Comparison of ENCODE assay signal across 15 cellular contexts in the genomic region with DNA sequence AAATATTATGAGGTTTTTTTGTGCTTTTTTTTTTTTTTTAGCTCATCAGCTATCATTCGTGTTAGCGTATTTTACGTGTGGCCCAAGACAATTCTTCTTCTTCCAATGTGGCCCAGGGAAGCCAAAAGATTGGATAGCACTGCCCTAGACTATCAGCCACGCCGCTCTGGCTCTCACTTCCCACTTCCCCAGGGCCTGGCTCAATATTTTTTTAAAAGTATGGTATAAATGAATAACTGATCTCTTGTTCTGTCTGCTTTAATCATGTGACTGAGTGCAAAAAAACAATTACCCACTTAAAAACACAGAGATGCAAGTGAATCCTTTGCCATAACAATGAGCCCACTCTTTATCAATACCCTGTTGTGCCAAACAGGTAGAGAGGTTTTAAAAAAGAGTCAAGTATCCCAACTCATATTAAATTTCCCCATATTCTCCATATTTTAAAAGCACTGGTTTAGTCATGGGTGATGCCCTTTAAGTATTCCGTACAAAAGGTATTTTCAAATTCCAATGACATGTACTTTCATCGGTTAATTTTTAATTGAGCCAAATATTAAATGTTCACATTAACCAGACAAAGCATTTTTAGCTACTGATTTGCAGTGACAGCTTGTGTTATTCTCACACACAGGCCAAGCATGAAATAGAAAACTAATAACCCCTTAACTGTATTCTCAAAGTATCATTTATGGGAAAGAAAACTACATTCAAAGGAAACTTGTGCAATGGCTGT. TPM values are rescaled to one million over a fixed set of nuclear protein-coding genes. Genes with fewer than 3 reads are reported as not detected.
DNase-seq lines count a peak whose midpoint lies in the region; ATAC-seq, FAIRE-seq and TF ChIP-seq lines count a peak whose summit lies in the region.
"Had no signal": no experiment of that assay in that cellular context is flagged by ENCODE, and none has a peak within 500 bp of the region (broad histone marks: within the 10 kb centered on the region; RNA-seq: fewer than 3 reads in every experiment).

No MANE protein-coding gene starts in this region.

- intact Hi-C loops in activated CD4-positive, alpha-beta T cell treated with anti-CD3 and anti-CD28 coated beads for 36 hours (cut with DNase I, micrococcal nuclease), result no loop called here
- intact Hi-C loops in PC-3 (cut with micrococcal nuclease), result no loop called here

- BruUV-seq in PC-3 (replicated peaks; lab: Mats Ljungman, UMichigan), result no TSS peak

- no peak overlapping the region for H3K4me3 Mint-ChIP-seq in activated CD4-positive, alpha-beta T cell treated with anti-CD3 and anti-CD28 coated beads for 36 hours
- H3K4me3 Mint-ChIP-seq in chondrocyte (ENCODE audit: unreplicated experiment), result no peak overlapping the region
- no peak overlapping the region for H3K4me3 Mint-ChIP-seq in type B pancreatic cell
- H3K4me3 Mint-ChIP-seq: nephron progenitor cell had no signal

- H3K79me2 ChIP-seq in PC-3 (ENCODE audit: low read length), result no peaks in the 10 kb centered on the region

- H2AFZ ChIP-seq in PC-3 (ENCODE audit: low read length), result no peak overlapping the region

- H3K27ac Mint-ChIP-seq in activated CD4-positive, alpha-beta T cell treated with anti-CD3 and anti-CD28 coated beads for 36 hours, result peak overlapping the region; percentile 4
- H3K27ac Mint-ChIP-seq in chondrocyte (ENCODE audit: unreplicated experiment) (peak overlapping the region; percentile 23), type B pancreatic cell (no peak overlapping the region)
- H3K27ac Mint-ChIP-seq: nephron progenitor cell had no signal

- no peaks in the 10 kb centered on the region for H3K9me3 ChIP-seq in PC-3 (ENCODE audit: low read length)
- H3K9me3 ChIP-seq: stomach had no signal

- CTCF ChIA-PET in activated CD4-positive, alpha-beta T cell treated with anti-CD3 and anti-CD28 coated beads for 36 hours (lab: Charles Lee), result interaction anchor here (1.3 to 4.9 kb wide), 5 partner anchors 11 to 152 kb away, joined by 3 to 31 read pairs (median 5); no protein-coding TSS in a partner anchor
- CTCF ChIA-PET in PC-3 (lab: Charles Lee), result no interaction called here

- no peaks in the 10 kb centered on the region for H3K27me3 ChIP-seq in rectal smooth muscle tissue (ENCODE audit: control insufficient read depth, insufficient read depth, low read length)
- H3K27me3 ChIP-seq in PC-3 (ENCODE audit: low read length), result no peaks in the 10 kb centered on the region
- H3K27me3 ChIP-seq: stomach had no signal

- TF ChIP-seq CTCF in chondrocyte (IDR thresholded peaks at IDR 0.05), result no peak
- TF ChIP-seq CTCF in type B pancreatic cell (conservative IDR thresholded peaks at IDR 0.05), result no peak
- TF ChIP-seq CTCF in PC-3 (conservative IDR thresholded peaks at IDR 0.05; ENCODE audit: low read depth, low read length), result no peak

- no peaks in the 10 kb centered on the region for H3K36me3 ChIP-seq in rectal smooth muscle tissue (ENCODE audit: control insufficient read depth, insufficient read depth, low read length)
- H3K36me3 ChIP-seq in PC-3 (ENCODE audit: low read depth, low read length), result no peaks in the 10 kb centered on the region
- H3K36me3 ChIP-seq: stomach had no signal

- no peak for ATAC-seq in activated CD4-positive, alpha-beta T cell treated with anti-CD3 and anti-CD28 coated beads for 36 hours
- ATAC-seq in PC-3, result no peak
- ATAC-seq: activated naive CD4-positive, alpha-beta T cell treated with anti-CD3 and anti-CD28 coated beads, Interleukin-2, amount 50 U/mL, for 72 hours; left colon; Panc1 had no signal

- no peak overlapping the region for H3K4me2 ChIP-seq in PC-3 (ENCODE audit: low read length)

- H3K4me3 ChIP-seq in rectal smooth muscle tissue (ENCODE audit: low read length) (no peak overlapping the region), PC-3 (ENCODE audit: low read length) (no peak overlapping the region)
- H3K4me3 ChIP-seq: stomach had no signal

- H3K4me1 Mint-ChIP-seq in activated CD4-positive, alpha-beta T cell treated with anti-CD3 and anti-CD28 coated beads for 36 hours, result peaks cover 84% of the 10 kb centered on the region
- H3K4me1 Mint-ChIP-seq in chondrocyte (ENCODE audit: low read depth) (peaks cover 42% of the 10 kb centered on the region), type B pancreatic cell (ENCODE audit: unreplicated experiment) (peaks cover 21% of the 10 kb centered on the region)

- H3K4me1 ChIP-seq in rectal smooth muscle tissue (ENCODE audit: control insufficient read depth, insufficient read depth, low read length) (no peaks in the 10 kb centered on the region), PC-3 (ENCODE audit: insufficient read depth, low read length) (no peaks in the 10 kb centered on the region)

- no peaks in the 10 kb centered on the region for H4K20me1 ChIP-seq in PC-3 (ENCODE audit: low read length)

- no peaks in the 10 kb centered on the region for H3K27me3 Mint-ChIP-seq in activated CD4-positive, alpha-beta T cell treated with anti-CD3 and anti-CD28 coated beads for 36 hours
- no peaks in the 10 kb centered on the region for H3K27me3 Mint-ChIP-seq in chondrocyte (ENCODE audit: low read depth)
- no peaks in the 10 kb centered on the region for H3K27me3 Mint-ChIP-seq in type B pancreatic cell

- peak; percentile 40 for FAIRE-seq in GM19239 (lab: Jason Lieb, UNC)
- FAIRE-seq: G401.6 had no signal

- H3K9me3 Mint-ChIP-seq in activated CD4-positive, alpha-beta T cell treated with anti-CD3 and anti-CD28 coated beads for 36 hours (ENCODE audit: low read depth), result no peaks in the 10 kb centered on the region
- H3K9me3 Mint-ChIP-seq in chondrocyte (ENCODE audit: low read depth) (no peaks in the 10 kb centered on the region), type B pancreatic cell (no peaks in the 10 kb centered on the region)
- H3K9me3 Mint-ChIP-seq: activated naive CD4-positive, alpha-beta T cell treated with anti-CD3 and anti-CD28 coated beads, Interleukin-2, amount 50 U/mL, for 72 hours had no signal

- H3K9me2 ChIP-seq in PC-3 (replicated peaks; ENCODE audit: low read length), result no peaks in the 10 kb centered on the region

- peak overlapping the region; percentile 6 for H3K27ac ChIP-seq in rectal smooth muscle tissue (ENCODE audit: low read depth, low read length)
- no peak overlapping the region for H3K27ac ChIP-seq in PC-3 (ENCODE audit: low read length)

- POLR2A ChIA-PET in activated CD4-positive, alpha-beta T cell treated with anti-CD3 and anti-CD28 coated beads for 36 hours (lab: Charles Lee), result no interaction called here
- POLR2A ChIA-PET in PC-3 (lab: Charles Lee; ENCODE audit: unreplicated experiment), result interaction anchor here (0.7 to 1.0 kb wide), 2 partner anchors 47 to 145 kb away, joined by 5 to 7 read pairs; no protein-coding TSS in a partner anchor

- H3F3A ChIP-seq in PC-3 (ENCODE audit: low read length, unreplicated experiment), result no peaks in the 10 kb centered on the region

- DNase-seq in activated CD4-positive, alpha-beta T cell treated with anti-CD3 and anti-CD28 coated beads for 36 hours, result no peak
- DNase-seq in activated CD4-positive, alpha-beta T cell treated with anti-CD3 and anti-CD28 coated beads for 4 hours, result no peak
- DNase-seq in GM19239 (ENCODE audit: insufficient read length, low spot score) (no peak), chondrocyte (ENCODE audit: low spot score) (no peak), type B pancreatic cell (ENCODE audit: extremely low spot score, unreplicated experiment) (no peak), mesenteric fat pad (ENCODE audit: low spot score) (no peak), PC-3 (no peak)
- DNase-seq: activated CD4-positive, alpha-beta T cell treated with anti-CD3 and anti-CD28 coated beads, Interleukin-2, amount 50 U/mL, for 4 hours; left colon; nephron progenitor cell; stomach had no signal

- peaks cover 58% of the 10 kb centered on the region for H3K36me3 Mint-ChIP-seq in activated CD4-positive, alpha-beta T cell treated with anti-CD3 and anti-CD28 coated beads for 36 hours (ENCODE audit: low read depth)
- H3K36me3 Mint-ChIP-seq in chondrocyte (ENCODE audit: low read depth) (no peaks in the 10 kb centered on the region), type B pancreatic cell (peaks cover 13% of the 10 kb centered on the region)

- H3K9ac ChIP-seq in rectal smooth muscle tissue (ENCODE audit: low read length) (no peak overlapping the region), PC-3 (ENCODE audit: low read length) (no peak overlapping the region)

RNA-seq across cellular contexts. Expression of a gene that starts 12.6 kb away (rescaled TPM):
- 10 to 100 TPM; 66.0 to 88.9 TPM for total RNA-seq in activated CD4-positive, alpha-beta T cell treated with anti-CD3 and anti-CD28 coated beads for 36 hours
- total RNA-seq in chondrocyte (4.2 to 8.6 TPM (median 8.4 TPM) in 3 replicates), type B pancreatic cell (ENCODE audit: low replicate concordance) (16.5 and 21.9 TPM in 2 replicates), mesenteric fat pad (58.7 TPM), PC-3 (2014; rRNA removed) (1.3 and 1.5 TPM in 2 replicates)
